ENCODE assay signal across 8 cellular contexts in the genomic region with DNA sequence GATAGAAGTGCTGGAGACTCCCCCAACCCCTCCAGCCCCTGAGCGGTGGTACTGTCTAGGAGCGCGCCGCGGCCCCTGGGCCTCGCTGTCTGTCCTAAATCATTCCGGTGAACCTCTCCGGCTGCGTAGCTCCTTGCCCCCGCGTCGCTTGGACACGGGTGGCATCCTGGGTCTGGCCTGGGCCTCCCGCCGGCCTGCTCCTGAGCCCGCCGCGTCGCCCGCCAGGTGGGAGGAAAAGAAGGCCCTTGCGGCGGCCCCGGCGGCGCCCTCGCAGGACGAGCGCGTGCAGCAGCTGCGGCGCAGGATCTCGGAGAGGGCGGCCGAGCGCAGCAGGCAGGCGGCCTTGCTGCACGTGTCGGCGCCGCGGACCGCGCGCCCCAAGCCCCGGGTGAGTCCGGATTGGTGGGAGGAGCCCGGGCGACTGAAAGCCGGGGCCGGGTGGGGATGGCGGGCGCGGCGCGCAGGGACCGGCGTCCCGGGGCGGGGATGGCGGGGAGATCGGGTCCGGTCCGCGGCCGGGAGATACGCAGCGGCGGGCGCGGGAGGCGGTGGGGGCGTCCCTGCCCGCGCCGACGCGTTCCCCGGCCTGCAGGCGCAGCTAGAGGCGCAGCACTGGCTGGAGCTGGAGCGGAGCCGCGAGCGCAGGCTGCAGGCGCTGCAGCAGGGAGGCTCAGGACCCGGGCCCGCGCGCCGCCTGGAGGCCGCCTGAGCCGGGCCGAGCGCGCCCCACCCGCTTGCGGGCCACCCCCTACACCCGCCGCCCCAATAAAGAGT. TPM values are rescaled to one million over a fixed set of nuclear protein-coding genes. Genes with fewer than 3 reads are reported as not detected.
DNase-seq lines count a peak whose midpoint lies in the region; ATAC-seq and TF ChIP-seq lines count a peak whose summit lies in the region.

No MANE protein-coding gene starts in this region.

- ATAC-seq in WTC11 = peak; percentile 83

- TF ChIP-seq POLR2A in spleen (IDR thresholded peaks at IDR 0.05) = no peak

- peaks cover 0 to 36% (median 0%) of the 10 kb centered on the region in 7 donors for H3K27me3 ChIP-seq in spleen (replicated peaks in 1 of 7)

- H3K36me3 Mint-ChIP-seq in WTC11 = no peaks in the 10 kb centered on the region

- TF ChIP-seq CTCF in GM12873 (IDR thresholded peaks at IDR 0.05; ENCODE audit: insufficient read depth, low read depth, low read length, missing control alignments) = peak; percentile 50
- no peak for TF ChIP-seq CTCF in HEK293 (tag by site-specific recombination; IDR thresholded peaks at IDR 0.05)
- no peak for TF ChIP-seq CTCF in WTC11 (IDR thresholded peaks at IDR 0.05)
- TF ChIP-seq CTCF in cardiac fibroblast (IDR thresholded peaks at IDR 0.05; ENCODE audit: low read depth, low read length) = peak; percentile 11
- TF ChIP-seq CTCF in spleen (IDR thresholded peaks at IDR 0.05 in 8 of 11, conservative IDR thresholded peaks at IDR 0.05 in 3 of 11) = peak in 8 of 11 experiments; percentile 15 to 80 (median 68)

- H3K4me1 ChIP-seq in HEK293 (ENCODE audit: control insufficient read depth, insufficient read depth, low read length) = no peaks in the 10 kb centered on the region; the same call in 1 of the 2 replicates
- peaks cover 4 to 30% (median 18%) of the 10 kb centered on the region in 6 donors for H3K4me1 ChIP-seq in spleen

- H3K36me3 ChIP-seq in HEK293 (ENCODE audit: control insufficient read depth in 2 of 2, insufficient read depth in 1 of 2, low read length in 2 of 2) (no peaks in the 10 kb centered on the region), spleen (no peaks in the 10 kb centered on the region)

- intact Hi-C loops in spleen (cut with DNase I; ENCODE audit: low total_unique reads) = no loop called here

- WGBS in spleen, 5 donors = 6 to 28% (median 10%) methylated on average over 19 to 99 of the region's 99 CpGs

- peak overlapping the region; percentile 23 for H3K4me3 ChIP-seq in HEK293 (ENCODE audit: low read depth, low read length)
- H3K4me3 ChIP-seq in cardiac fibroblast (replicated peaks in 1 of 2; ENCODE audit: low read depth in 2 of 2, low read length in 2 of 2) = peak overlapping the region; percentile 32 to 38
- peak overlapping the region; percentile 40 to 87 (median 59) for H3K4me3 ChIP-seq in spleen

- CTCF ChIA-PET in HEK293 (lab: Yijun Ruan, JAX) (interaction anchor here (0.5 to 1.0 kb wide), 4 partner anchors 49 to 245 kb away, joined by 3 to 7 read pairs (median 3); no protein-coding TSS in a partner anchor), WTC11 (lab: Charles Lee) (interaction anchor here (0.5 to 2.6 kb wide), 13 partner anchors 21 to 551 kb away, joined by 3 to 15 read pairs (median 3); partner anchors contain the start of genes CFAP99 and ZFYVE28)

- peaks cover 18% of the 10 kb centered on the region for H3K4me1 Mint-ChIP-seq in WTC11

- peaks cover 37% of the 10 kb centered on the region for H3K27me3 Mint-ChIP-seq in WTC11 (ENCODE audit: low read depth)

- no peaks in the 10 kb centered on the region for H3K9me3 Mint-ChIP-seq in WTC11

- peak overlapping the region; percentile 75 for H3K4me3 Mint-ChIP-seq in WTC11

- POLR2A ChIA-PET in HEK293 (lab: Yijun Ruan, JAX) = interaction anchor here (0.6 kb wide), 1 partner anchor 74 kb away, joined by 3 read pairs; the partner anchor contains the start of gene FAM193A
- POLR2A ChIA-PET in WTC11 (lab: Charles Lee) = no interaction called here

- no peaks in the 10 kb centered on the region for H3K9me3 ChIP-seq in HEK293 (ENCODE audit: control insufficient read depth, insufficient read depth, low read depth, low read length)
- no peaks in the 10 kb centered on the region for H3K9me3 ChIP-seq in spleen

- no peak overlapping the region for H3K27ac Mint-ChIP-seq in WTC11

- H3K27ac ChIP-seq in HEK293 (ENCODE audit: extremely low read depth, low read depth, low read length) (peak overlapping the region; percentile 54; the same call in 1 of the 2 replicates), spleen (peak overlapping the region in 4 of 8 donors; percentile 37 to 52 (median 45))

- peak; percentile 49 for DNase-seq in MV-4-11 (lab: John Stamatoyannopoulos, UW)
- DNase-seq in WTC11 (ENCODE audit: low spot score) = peak; percentile 72
- DNase-seq in cardiac fibroblast (ENCODE audit: low read depth in 2 of 2) = peak; percentile 67 to 77
- DNase-seq in iris pigment epithelial cell (ENCODE audit: low read depth) = peak; percentile 81
- DNase-seq in spleen = peak; percentile 91
- no peak for DNase-seq in cortex of kidney (lab: John Stamatoyannopoulos, UW)

TF ChIP-seq in HEK293, 187 proteins besides CTCF, POLR2A, EP300 and RAD21 (continues in another document):
- no peak for TF ChIP-seq ZNF341 (tag by site-specific recombination; IDR thresholded peaks at IDR 0.05; ENCODE audit: low read depth)
- TF ChIP-seq ZSCAN30 (tag by site-specific recombination; IDR thresholded peaks at IDR 0.05) = peak; percentile 69; the same call in 1 of the 2 replicates
- no peak for TF ChIP-seq ZNF157 (tag by site-specific recombination; IDR thresholded peaks at IDR 0.05)
- no peak for TF ChIP-seq ZNF19 (tag by site-specific recombination; IDR thresholded peaks at IDR 0.05; ENCODE audit: low read depth)
- 0 out of 2 replicates have a peak, but pooled peaks have one; percentile 13 for TF ChIP-seq ZNF121 (tag by site-specific recombination; IDR thresholded peaks at IDR 0.05)
- TF ChIP-seq, protein P1, sequence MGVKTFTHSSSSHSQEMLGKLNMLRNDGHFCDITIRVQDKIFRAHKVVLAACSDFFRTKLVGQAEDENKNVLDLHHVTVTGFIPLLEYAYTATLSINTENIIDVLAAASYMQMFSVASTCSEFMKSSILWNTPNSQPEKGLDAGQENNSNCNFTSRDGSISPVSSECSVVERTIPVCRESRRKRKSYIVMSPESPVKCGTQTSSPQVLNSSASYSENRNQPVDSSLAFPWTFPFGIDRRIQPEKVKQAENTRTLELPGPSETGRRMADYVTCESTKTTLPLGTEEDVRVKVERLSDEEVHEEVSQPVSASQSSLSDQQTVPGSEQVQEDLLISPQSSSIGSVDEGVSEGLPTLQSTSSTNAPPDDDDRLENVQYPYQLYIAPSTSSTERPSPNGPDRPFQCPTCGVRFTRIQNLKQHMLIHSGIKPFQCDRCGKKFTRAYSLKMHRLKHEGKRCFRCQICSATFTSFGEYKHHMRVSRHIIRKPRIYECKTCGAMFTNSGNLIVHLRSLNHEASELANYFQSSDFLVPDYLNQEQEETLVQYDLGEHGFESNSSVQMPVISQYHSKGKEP (tag by site-specific recombination; IDR thresholded peaks at IDR 0.05) = peak; percentile 92
- TF ChIP-seq, protein P2, sequence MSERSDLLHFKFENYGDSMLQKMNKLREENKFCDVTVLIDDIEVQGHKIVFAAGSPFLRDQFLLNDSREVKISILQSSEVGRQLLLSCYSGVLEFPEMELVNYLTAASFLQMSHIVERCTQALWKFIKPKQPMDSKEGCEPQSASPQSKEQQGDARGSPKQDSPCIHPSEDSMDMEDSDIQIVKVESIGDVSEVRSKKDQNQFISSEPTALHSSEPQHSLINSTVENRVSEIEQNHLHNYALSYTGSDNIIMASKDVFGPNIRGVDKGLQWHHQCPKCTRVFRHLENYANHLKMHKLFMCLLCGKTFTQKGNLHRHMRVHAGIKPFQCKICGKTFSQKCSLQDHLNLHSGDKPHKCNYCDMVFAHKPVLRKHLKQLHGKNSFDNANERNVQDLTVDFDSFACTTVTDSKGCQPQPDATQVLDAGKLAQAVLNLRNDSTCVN (tag by site-specific recombination; optimal IDR thresholded peaks at IDR 0.05) = peak; percentile 53
- TF ChIP-seq ZNF335 (tag by site-specific recombination; conservative IDR thresholded peaks at IDR 0.05) = no peak; the same call in 1 of the 2 replicates

TF ChIP-seq in WTC11, 78 proteins besides CTCF, POLR2A, EP300 and RAD21 (continues in another document):
- TF ChIP-seq STAT6 (CRISPR knock-in tag; conservative IDR thresholded peaks at IDR 0.05; ENCODE audit: low read depth) = no peak
- TF ChIP-seq, protein P3, sequence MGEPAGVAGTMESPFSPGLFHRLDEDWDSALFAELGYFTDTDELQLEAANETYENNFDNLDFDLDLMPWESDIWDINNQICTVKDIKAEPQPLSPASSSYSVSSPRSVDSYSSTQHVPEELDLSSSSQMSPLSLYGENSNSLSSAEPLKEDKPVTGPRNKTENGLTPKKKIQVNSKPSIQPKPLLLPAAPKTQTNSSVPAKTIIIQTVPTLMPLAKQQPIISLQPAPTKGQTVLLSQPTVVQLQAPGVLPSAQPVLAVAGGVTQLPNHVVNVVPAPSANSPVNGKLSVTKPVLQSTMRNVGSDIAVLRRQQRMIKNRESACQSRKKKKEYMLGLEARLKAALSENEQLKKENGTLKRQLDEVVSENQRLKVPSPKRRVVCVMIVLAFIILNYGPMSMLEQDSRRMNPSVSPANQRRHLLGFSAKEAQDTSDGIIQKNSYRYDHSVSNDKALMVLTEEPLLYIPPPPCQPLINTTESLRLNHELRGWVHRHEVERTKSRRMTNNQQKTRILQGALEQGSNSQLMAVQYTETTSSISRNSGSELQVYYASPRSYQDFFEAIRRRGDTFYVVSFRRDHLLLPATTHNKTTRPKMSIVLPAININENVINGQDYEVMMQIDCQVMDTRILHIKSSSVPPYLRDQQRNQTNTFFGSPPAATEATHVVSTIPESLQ (CRISPR knock-in tag; IDR thresholded peaks at IDR 0.05) = no peak
- TF ChIP-seq ZNF671 (CRISPR knock-in tag; IDR thresholded peaks at IDR 0.05) = no peak

RNA-seq across cellular contexts. Expression of gene RNF4, which starts 6.5 kb away (rescaled TPM):
- total RNA-seq in WTC11 (2021) = 77.8 to 87.3 TPM (median 82.5 TPM) in 3 replicates
- 10 to 100 TPM; 57.4 to 82.5 (median 66.4) TPM for total RNA-seq in spleen
- 10 to 100 TPM; 22.0 to 35.4 (median 24.0) TPM for polyA plus RNA-seq in spleen

RNA-seq across cellular contexts. Expression of gene CFAP99, which starts 43.6 kb away (rescaled TPM):
- 0.23 to 0.41 TPM in 2 of 3 replicates, not detected in the other for total RNA-seq in WTC11 (2021)
- under 1 TPM in 1 of 7 donors, not detected in 6; 0.22 TPM for total RNA-seq in spleen
- polyA plus RNA-seq in spleen = under 1 TPM in 1 of 3 donors, not detected in 2; 0.13 TPM

RNA-seq across cellular contexts. Expression of gene ZFYVE28, which starts 44.0 kb away (rescaled TPM):
- total RNA-seq in WTC11 (2021) (4.5 to 7.8 TPM (median 6.0 TPM) in 3 replicates), spleen (10 to 100 TPM; 11.2 to 31.3 (median 15.7) TPM)
- polyA plus RNA-seq in spleen = 1 to 10 TPM; 2.7 to 8.5 (median 7.8) TPM

Comparison
In these comparisons a context has a peak if more than half of its experiments do, and no peak if none do; other contexts are left out.
1. CTCF ChIP-seq: peak in GM12873 (single experiment), cardiac fibroblast (single experiment) and spleen (8 of 11); none in HEK293 (single experiment) and WTC11 (single experiment).
2. Peak in every context shown above with its lines, with median percentiles within 50 percentile points of each other: H3K4me3 ChIP-seq.